In genomic region chr5:54384356-54384933, GRCh38 we compare ENCODE assay signal across 25 cellular contexts.
"Had no signal": no experiment of that assay in that cellular context is flagged by ENCODE, and none has a peak within 500 bp of the region (broad histone marks: within the 10 kb centered on the region; RNA-seq: fewer than 3 reads in every experiment).

No MANE protein-coding gene starts in this region.

- DNase-seq: activated CD4-positive, alpha-beta T cell treated with anti-CD3 and anti-CD28 coated beads for 48 hours; activated CD4-positive, alpha-beta T cell treated with anti-CD3 and anti-CD28 coated beads, Interleukin-2, amount 50 U/mL, for 48 hours; activated CD4-positive, CD25-positive, alpha-beta regulatory T cell treated with anti-CD3 and anti-CD28 coated beads, Interleukin-2, amount 50 U/mL, for 72 hours; activated CD8-positive, alpha-beta memory T cell treated with anti-CD3 and anti-CD28 coated beads, Interleukin-2, amount 10 ng/mL, durations not matched to agents 7 days and 5 days; activated effector memory CD4-positive, alpha-beta T cell treated with anti-CD3 and anti-CD28 coated beads, Interleukin-2, amount 50 U/mL, for 16 hours; activated naive CD4-positive, alpha-beta T cell treated with Interleukin-2 at 50 U/mL for 16 hours; activated T-cell treated with anti-CD3 and anti-CD28 coated beads, Interleukin-2, amount 50 U/mL, for 4 hours; amygdala; KG1; NCI-H1092; NCI-H1417; NCI-H2029; NCI-H2107; NCI-H2171 treated with DMSO at 0.1 percent for 48 hours; NCI-H226; NCI-H510A; NCI-H526 treated with DMSO at 0.1 percent for 48 hours; Peyer's patch; SHP77 had no signal

- H3K27me3 ChIP-seq: cardiac muscle cell, Peyer's patch, SJSA1 had no signal

- H3K36me3 ChIP-seq: cardiac muscle cell, Peyer's patch, SJSA1 had no signal

- H3K9me3 ChIP-seq: Peyer's patch, SJSA1 had no signal

- H3K9me3 Mint-ChIP-seq: activated T-cell treated with anti-CD3 and anti-CD28 coated beads, Interleukin-2, amount 50 U/mL, for 4 hours; T-helper 1 cell treated with Interleukin-12 subunit alpha and Interleukin-12 subunit beta and Interleukin-4 antibody, amounts not matched to agents 30 μg/mL and 1 μg/mL, for 36 hours had no signal

- H3K4me1 Mint-ChIP-seq: activated CD8-positive, alpha-beta memory T cell treated with anti-CD3 and anti-CD28 coated beads, Interleukin-2, amount 10 ng/mL, durations not matched to agents 7 days and 5 days had no signal

- H3K36me3 Mint-ChIP-seq: activated CD8-positive, alpha-beta memory T cell treated with anti-CD3 and anti-CD28 coated beads, Interleukin-2, amount 10 ng/mL, durations not matched to agents 7 days and 5 days; brain had no signal

- H3K27me3 Mint-ChIP-seq: brain had no signal

- ATAC-seq: activated CD8-positive, alpha-beta memory T cell treated with anti-CD3 and anti-CD28 coated beads, Interleukin-2, amount 10 ng/mL, durations not matched to agents 7 days and 5 days; activated naive CD4-positive, alpha-beta T cell treated with anti-CD3 and anti-CD28 coated beads, Interleukin-2, amount 50 U/mL, for 72 hours; activated T-cell treated with anti-CD3 and anti-CD28 coated beads, Interleukin-2, amount 50 U/mL, for 4 hours; WTC11 had no signal

- H3K4me3 ChIP-seq: cardiac muscle cell, Peyer's patch, SJSA1 had no signal

- H3K4me3 Mint-ChIP-seq: activated CD8-positive, alpha-beta memory T cell treated with anti-CD3 and anti-CD28 coated beads, Interleukin-2, amount 10 ng/mL, durations not matched to agents 7 days and 5 days; activated T-cell treated with anti-CD3 and anti-CD28 coated beads, Interleukin-2, amount 50 U/mL, for 4 hours; brain; T-helper 1 cell treated with Interleukin-12 subunit alpha and Interleukin-12 subunit beta and Interleukin-4 antibody, amounts not matched to agents 30 μg/mL and 1 μg/mL, for 36 hours; WTC11 had no signal

- H3K27ac ChIP-seq: cardiac muscle cell, Peyer's patch, SJSA1 had no signal

- H3K27ac Mint-ChIP-seq: activated CD8-positive, alpha-beta memory T cell treated with anti-CD3 and anti-CD28 coated beads, Interleukin-2, amount 10 ng/mL, durations not matched to agents 7 days and 5 days; activated naive CD4-positive, alpha-beta T cell treated with anti-CD3 and anti-CD28 coated beads, Interleukin-2, amount 50 U/mL, for 72 hours; brain; T-helper 1 cell treated with Interleukin-12 subunit alpha and Interleukin-12 subunit beta and Interleukin-4 antibody, amounts not matched to agents 30 μg/mL and 1 μg/mL, for 36 hours; WTC11 had no signal
